Comparison of ENCODE assay signal across 1 cellular context in genomic region chr7:1475393-1475792, GRCh38.
TF ChIP-seq lines count a peak whose summit lies in the region.

No MANE protein-coding gene starts in this region.

TF ChIP-seq in IMR-90, 13 proteins besides CTCF, POLR2A, EP300 and RAD21 (continued from another document):
- no peak for TF ChIP-seq CHD1 (IDR thresholded peaks at IDR 0.05; ENCODE audit: low read depth, low read length)
- TF ChIP-seq FOS (IDR thresholded peaks at IDR 0.05; ENCODE audit: low read depth, low read length), result no peak
- no peak for TF ChIP-seq NFE2L2 (IDR thresholded peaks at IDR 0.05; ENCODE audit: low read depth, low read length)
- TF ChIP-seq MAFK (IDR thresholded peaks at IDR 0.05; ENCODE audit: low read depth, low read length), result no peak
- no peak for TF ChIP-seq ELK1 (IDR thresholded peaks at IDR 0.05; ENCODE audit: borderline replicate concordance, low read depth, low read length)
